ENCODE assay signal across 1 cellular context in genomic region chr2:113080134-113080533, GRCh38.
A peak's percentile ranks its signal among the peaks of the same experiment; 100 is the strongest.
TF ChIP-seq lines count a peak whose summit lies in the region.

No MANE protein-coding gene starts in this region.

TF ChIP-seq in K562, 482 proteins besides CTCF, POLR2A, EP300 and RAD21 (continued from another document):
- no peak for TF ChIP-seq ZBTB40 (IDR thresholded peaks at IDR 0.05)
- no peak for TF ChIP-seq ZBTB40 (CRISPR knock-in tag; IDR thresholded peaks at IDR 0.05)
- no peak for TF ChIP-seq PHF21A (IDR thresholded peaks at IDR 0.05; ENCODE audit: borderline replicate concordance, low read depth)
- TF ChIP-seq ZNF583 (CRISPR knock-in tag; IDR thresholded peaks at IDR 0.05): no peak
- TF ChIP-seq ATF7 (IDR thresholded peaks at IDR 0.05): no peak
- TF ChIP-seq BRD9 (IDR thresholded peaks at IDR 0.05; ENCODE audit: low read depth, partially characterized antibody): no peak
- no peak for TF ChIP-seq ELK3 (CRISPR knock-in tag; IDR thresholded peaks at IDR 0.05)
- TF ChIP-seq ZNF507 (tag; conservative IDR thresholded peaks at IDR 0.05): no peak
- TF ChIP-seq RCOR1 (IDR thresholded peaks at IDR 0.05; ENCODE audit: borderline replicate concordance in 1 of 2, low read depth in 2 of 2, low read length in 2 of 2): 0 out of 4 replicates have a peak, but pooled peaks of 1 of the 2 experiments have one; percentile 16
- TF ChIP-seq NBN (IDR thresholded peaks at IDR 0.05; ENCODE audit: low read depth): no peak
- TF ChIP-seq MGA (IDR thresholded peaks at IDR 0.05): no peak
